Comparison of ENCODE assay signal across 9 cellular contexts in genomic region chr22:30304495-30305244, GRCh38. TPM values are rescaled to one million over a fixed set of nuclear protein-coding genes. Genes with fewer than 3 reads are reported as not detected.
DNase-seq lines count a peak whose midpoint lies in the region; ATAC-seq and TF ChIP-seq lines count a peak whose summit lies in the region.
"Had no signal": no experiment of that assay in that cellular context is flagged by ENCODE, and none has a peak within 500 bp of the region (broad histone marks: within the 10 kb centered on the region; RNA-seq: fewer than 3 reads in every experiment).

No MANE protein-coding gene starts in this region.

- no peak for TF ChIP-seq EP300 in transverse colon (IDR thresholded peaks at IDR 0.05; ENCODE audit: low read depth)

- peaks cover 71 to 86% (median 80%) of the 10 kb centered on the region in 4 donors for H3K4me1 ChIP-seq in transverse colon

- no peak for ATAC-seq in GM21576 (IDR thresholded peaks at IDR 0.05; ENCODE audit: unreplicated experiment)

- H3K27me3 ChIP-seq in transverse colon, result no peaks in the 10 kb centered on the region

- no peaks in the 10 kb centered on the region for H3K27me3 Mint-ChIP-seq in activated CD4-positive, alpha-beta T cell treated with anti-CD3 and anti-CD28 coated beads, Interleukin-2, amount 10 ng/mL, durations not matched to agents 7 days and 5 days
- H3K27me3 Mint-ChIP-seq in activated T-helper 2 cell treated with anti-CD3 and anti-CD28 coated beads, Interferon-gamma antibody, Interleukin-2, Interleukin-4, amounts not matched to agents 10 μg/mL and 5 μg/mL and 100 μg/mL, durations not matched to agents 14 hours and 24 hours and 36 hours (ENCODE audit: low read depth), result no peaks in the 10 kb centered on the region

- in situ Hi-C loops in transverse colon (cut with MboI; ENCODE audit: low pct_ligation_motif_present in 1 of 4, low pct_unique_long_range_greater_than_20kb in 1 of 4, low sequenced_read_pairs in 3 of 4), result no loop called here

- no peaks in the 10 kb centered on the region for H3K9me3 Mint-ChIP-seq in activated CD4-positive, alpha-beta T cell treated with anti-CD3 and anti-CD28 coated beads, Interleukin-2, amount 10 ng/mL, durations not matched to agents 7 days and 5 days
- H3K9me3 Mint-ChIP-seq in activated T-helper 2 cell treated with anti-CD3 and anti-CD28 coated beads, Interferon-gamma antibody, Interleukin-2, Interleukin-4, amounts not matched to agents 10 μg/mL and 5 μg/mL and 100 μg/mL, durations not matched to agents 14 hours and 24 hours and 36 hours, result no peaks in the 10 kb centered on the region

- no peak for DNase-seq in activated CD4-positive, alpha-beta T cell treated with anti-CD3 and anti-CD28 coated beads, Interleukin-2, amount 10 ng/mL, durations not matched to agents 7 days and 5 days
- DNase-seq in activated CD4-positive, alpha-beta T cell treated with anti-CD3 and anti-CD28 coated beads, Interleukin-2, amount 50 U/mL, for 4 hours, result no peak
- no peak for DNase-seq in activated T-helper 2 cell treated with anti-CD3 and anti-CD28 coated beads, Interferon-gamma antibody, Interleukin-2, Interleukin-4, amounts not matched to agents 10 μg/mL and 5 μg/mL and 100 μg/mL, durations not matched to agents 14 hours and 24 hours and 36 hours (ENCODE audit: low spot score)
- DNase-seq in kidney tubule cell (ENCODE audit: low spot score) (peak; percentile 42), transverse colon (peak; percentile 63), hippocampal formation (lab: John Stamatoyannopoulos, UW) (no peak), activated gamma-delta T cell treated with Interleukin-2 at 50 U/mL for 16 hours (no peak)

- peak overlapping the region; percentile 92 for H3K27ac Mint-ChIP-seq in activated CD4-positive, alpha-beta T cell treated with anti-CD3 and anti-CD28 coated beads, Interleukin-2, amount 10 ng/mL, durations not matched to agents 7 days and 5 days
- H3K27ac Mint-ChIP-seq in activated T-helper 2 cell treated with anti-CD3 and anti-CD28 coated beads, Interferon-gamma antibody, Interleukin-2, Interleukin-4, amounts not matched to agents 10 μg/mL and 5 μg/mL and 100 μg/mL, durations not matched to agents 14 hours and 24 hours and 36 hours, result peak overlapping the region; percentile 87

- intact Hi-C loops in activated T-helper 2 cell treated with anti-CD3 and anti-CD28 coated beads, Interferon-gamma antibody, Interleukin-2, Interleukin-4, amounts not matched to agents 10 μg/mL and 5 μg/mL and 100 μg/mL, durations not matched to agents 14 hours and 24 hours and 36 hours (cut with micrococcal nuclease), result loop anchor here (1.0 to 5.0 kb wide), 3 partner anchors 15 to 118 kb away; partner anchors contain the start of genes CASTOR1, CCDC157 and SF3A1
- intact Hi-C loops in transverse colon (cut with DNase I; ENCODE audit: low total_unique reads), result no loop called here

- peak overlapping the region; percentile 78 for H3K4me3 Mint-ChIP-seq in activated CD4-positive, alpha-beta T cell treated with anti-CD3 and anti-CD28 coated beads, Interleukin-2, amount 10 ng/mL, durations not matched to agents 7 days and 5 days
- peak overlapping the region; percentile 70 for H3K4me3 Mint-ChIP-seq in activated T-helper 2 cell treated with anti-CD3 and anti-CD28 coated beads, Interferon-gamma antibody, Interleukin-2, Interleukin-4, amounts not matched to agents 10 μg/mL and 5 μg/mL and 100 μg/mL, durations not matched to agents 14 hours and 24 hours and 36 hours (ENCODE audit: low read depth)

- H3K27ac ChIP-seq in transverse colon, result peak overlapping the region; percentile 84 to 90 (median 88)

- H3K4me3 ChIP-seq in transverse colon, result no peak overlapping the region

- H3K9me3 ChIP-seq in transverse colon, result no peaks in the 10 kb centered on the region

- peaks cover 92% of the 10 kb centered on the region for H3K4me1 Mint-ChIP-seq in activated CD4-positive, alpha-beta T cell treated with anti-CD3 and anti-CD28 coated beads, Interleukin-2, amount 10 ng/mL, durations not matched to agents 7 days and 5 days
- H3K4me1 Mint-ChIP-seq in activated T-helper 2 cell treated with anti-CD3 and anti-CD28 coated beads, Interferon-gamma antibody, Interleukin-2, Interleukin-4, amounts not matched to agents 10 μg/mL and 5 μg/mL and 100 μg/mL, durations not matched to agents 14 hours and 24 hours and 36 hours (ENCODE audit: low read depth), result peaks cover 81% of the 10 kb centered on the region

- TF ChIP-seq POLR2A in transverse colon (IDR thresholded peaks at IDR 0.05), result no peak

- no peak for TF ChIP-seq CTCF in transverse colon (IDR thresholded peaks at IDR 0.05)

- peaks cover 69% of the 10 kb centered on the region for H3K36me3 Mint-ChIP-seq in activated CD4-positive, alpha-beta T cell treated with anti-CD3 and anti-CD28 coated beads, Interleukin-2, amount 10 ng/mL, durations not matched to agents 7 days and 5 days (ENCODE audit: low read depth)
- H3K36me3 Mint-ChIP-seq in activated T-helper 2 cell treated with anti-CD3 and anti-CD28 coated beads, Interferon-gamma antibody, Interleukin-2, Interleukin-4, amounts not matched to agents 10 μg/mL and 5 μg/mL and 100 μg/mL, durations not matched to agents 14 hours and 24 hours and 36 hours (ENCODE audit: low read depth), result peaks cover 40% of the 10 kb centered on the region

- WGBS in transverse colon (ENCODE audit: low coverage in 1 of 2), 2 donors, result 17 to 37% methylated on average over 2 to 7 of the region's 7 CpGs

- no peaks in the 10 kb centered on the region for H3K36me3 ChIP-seq in transverse colon

- POLR2A ChIA-PET in activated CD4-positive, alpha-beta T cell treated with anti-CD3 and anti-CD28 coated beads, Interleukin-2, amount 10 ng/mL, durations not matched to agents 7 days and 5 days (lab: Charles Lee), result interaction anchor here (1.8 kb wide), 1 partner anchor 16 kb away, joined by 6 read pairs; the partner anchor contains the start of gene CASTOR1

- CTCF ChIA-PET in activated CD4-positive, alpha-beta T cell treated with anti-CD3 and anti-CD28 coated beads, Interleukin-2, amount 10 ng/mL, durations not matched to agents 7 days and 5 days (lab: Charles Lee), result interaction anchor here (1.6 to 15.7 kb wide), 3 partner anchors 15 to 77 kb away, joined by 4 to 138 read pairs (median 5); partner anchors contain the start of gene CASTOR1

RNA-seq across cellular contexts. Expression of gene CASTOR1, which starts 15.4 kb away (rescaled TPM):
- 10 to 100 TPM; 16.7 to 20.0 TPM for total RNA-seq in activated CD4-positive, alpha-beta T cell treated with anti-CD3 and anti-CD28 coated beads, Interleukin-2, amount 10 ng/mL, durations not matched to agents 7 days and 5 days
- 11.1 TPM in 2 replicates for total RNA-seq in activated T-helper 2 cell treated with anti-CD3 and anti-CD28 coated beads, Interferon-gamma antibody, Interleukin-2, Interleukin-4, amounts not matched to agents 10 μg/mL and 5 μg/mL and 100 μg/mL, durations not matched to agents 14 hours and 24 hours and 36 hours
- total RNA-seq in transverse colon, result 1 to 10 TPM in 2 of 4 donors, not detected in 2; 5.6 to 6.8 TPM

RNA-seq across cellular contexts. Expression of gene TBC1D10A, which starts 22.1 kb away (rescaled TPM):
- 10 to 100 TPM; 45.5 to 47.6 TPM for total RNA-seq in activated CD4-positive, alpha-beta T cell treated with anti-CD3 and anti-CD28 coated beads, Interleukin-2, amount 10 ng/mL, durations not matched to agents 7 days and 5 days
- total RNA-seq in activated T-helper 2 cell treated with anti-CD3 and anti-CD28 coated beads, Interferon-gamma antibody, Interleukin-2, Interleukin-4, amounts not matched to agents 10 μg/mL and 5 μg/mL and 100 μg/mL, durations not matched to agents 14 hours and 24 hours and 36 hours, result 26.8 and 29.4 TPM in 2 replicates
- 10 to 100 TPM; 27.9 to 72.2 (median 45.7) TPM for total RNA-seq in transverse colon

RNA-seq across cellular contexts. Expression of gene OSM, which starts 38.0 kb away (rescaled TPM):
- total RNA-seq in activated CD4-positive, alpha-beta T cell treated with anti-CD3 and anti-CD28 coated beads, Interleukin-2, amount 10 ng/mL, durations not matched to agents 7 days and 5 days, result 10 to 100 TPM; 74.7 to 80.5 TPM
- 148 and 152 TPM in 2 replicates for total RNA-seq in activated T-helper 2 cell treated with anti-CD3 and anti-CD28 coated beads, Interferon-gamma antibody, Interleukin-2, Interleukin-4, amounts not matched to agents 10 μg/mL and 5 μg/mL and 100 μg/mL, durations not matched to agents 14 hours and 24 hours and 36 hours
- not detected for total RNA-seq in transverse colon
- total RNA-seq: pulmonary artery endothelial cell had no signal

RNA-seq across cellular contexts. Expression of gene SF3A1, which starts 52.0 kb away (rescaled TPM):
- total RNA-seq in activated CD4-positive, alpha-beta T cell treated with anti-CD3 and anti-CD28 coated beads, Interleukin-2, amount 10 ng/mL, durations not matched to agents 7 days and 5 days, result 100 to 1,000 TPM; 247 to 279 TPM
- 287 and 325 TPM in 2 replicates for total RNA-seq in activated T-helper 2 cell treated with anti-CD3 and anti-CD28 coated beads, Interferon-gamma antibody, Interleukin-2, Interleukin-4, amounts not matched to agents 10 μg/mL and 5 μg/mL and 100 μg/mL, durations not matched to agents 14 hours and 24 hours and 36 hours
- total RNA-seq in transverse colon, result 100 to 1,000 TPM in 2 of 4 donors, 10 to 100 TPM in 2; 73.2 to 664 (median 99.3) TPM

RNA-seq across cellular contexts. Expression of gene CCDC157, which starts 52.1 kb away (rescaled TPM):
- total RNA-seq in activated CD4-positive, alpha-beta T cell treated with anti-CD3 and anti-CD28 coated beads, Interleukin-2, amount 10 ng/mL, durations not matched to agents 7 days and 5 days, result 1 to 10 TPM; 3.5 to 4.3 TPM
- total RNA-seq in activated T-helper 2 cell treated with anti-CD3 and anti-CD28 coated beads, Interferon-gamma antibody, Interleukin-2, Interleukin-4, amounts not matched to agents 10 μg/mL and 5 μg/mL and 100 μg/mL, durations not matched to agents 14 hours and 24 hours and 36 hours, result 3.2 and 4.3 TPM in 2 replicates
- 1 to 10 TPM; 1.4 to 5.2 (median 3.3) TPM for total RNA-seq in transverse colon

Comparison
In these comparisons a context has a peak if more than half of its experiments do, and no peak if none do; other contexts are left out.
1. DNase-seq: peak in kidney tubule cell (single experiment) and transverse colon (single experiment); none in activated CD4-positive, alpha-beta T cell treated with anti-CD3 and anti-CD28 coated beads, Interleukin-2, amount 10 ng/mL, durations not matched to agents 7 days and 5 days (single experiment), activated CD4-positive, alpha-beta T cell treated with anti-CD3 and anti-CD28 coated beads, Interleukin-2, amount 50 U/mL, for 4 hours (0 of 2), activated T-helper 2 cell treated with anti-CD3 and anti-CD28 coated beads, Interferon-gamma antibody, Interleukin-2, Interleukin-4, amounts not matched to agents 10 μg/mL and 5 μg/mL and 100 μg/mL, durations not matched to agents 14 hours and 24 hours and 36 hours (single experiment), hippocampal formation (0 of 2) and activated gamma-delta T cell treated with Interleukin-2 at 50 U/mL for 16 hours (single experiment).
2. RNA of gene OSM, which starts 38.0 kb away (total RNA-seq): 148 to 152 TPM in activated T-helper 2 cell treated with anti-CD3 and anti-CD28 coated beads, Interferon-gamma antibody, Interleukin-2, Interleukin-4, amounts not matched to agents 10 μg/mL and 5 μg/mL and 100 μg/mL, durations not matched to agents 14 hours and 24 hours and 36 hours and 74.7 to 80.5 TPM in activated CD4-positive, alpha-beta T cell treated with anti-CD3 and anti-CD28 coated beads, Interleukin-2, amount 10 ng/mL, durations not matched to agents 7 days and 5 days; not detected in transverse colon; every median in the first group is over 10 times any median in the second.